ENCODE assay signal across 8 cellular contexts in genomic region chr11:123063396-123064267, GRCh38. TPM values are rescaled to one million over a fixed set of nuclear protein-coding genes. Genes with fewer than 3 reads are reported as not detected.
DNase-seq lines count a peak whose midpoint lies in the region; ATAC-seq and TF ChIP-seq lines count a peak whose summit lies in the region.

No MANE protein-coding gene starts in this region.

- TF ChIP-seq CTCF in fibroblast of the aortic adventitia (IDR thresholded peaks at IDR 0.05; ENCODE audit: insufficient read depth, low read length) (no peak), neural crest cell (conservative IDR thresholded peaks at IDR 0.05) (no peak)

- peaks cover 36% of the 10 kb centered on the region for H3K4me1 Mint-ChIP-seq in activated T-cell treated with anti-CD3 and anti-CD28 coated beads, Interleukin-2, amount 50 U/mL, for 4 hours (ENCODE audit: low read depth)
- peaks cover 60% of the 10 kb centered on the region for H3K4me1 Mint-ChIP-seq in neural crest cell

- H3K9me3 Mint-ChIP-seq in activated T-cell treated with anti-CD3 and anti-CD28 coated beads, Interleukin-2, amount 50 U/mL, for 4 hours, result no peaks in the 10 kb centered on the region
- H3K9me3 Mint-ChIP-seq in neural crest cell, result no peaks in the 10 kb centered on the region

- H3K27ac Mint-ChIP-seq in neural crest cell (ENCODE audit: unreplicated experiment), result peak overlapping the region; percentile 98

- peak overlapping the region; percentile 81 for H3K4me3 ChIP-seq in fibroblast of the aortic adventitia (ENCODE audit: low read depth, low read length)

- peak overlapping the region; percentile 99 for H3K4me3 Mint-ChIP-seq in activated T-cell treated with anti-CD3 and anti-CD28 coated beads, Interleukin-2, amount 50 U/mL, for 4 hours
- peak overlapping the region; percentile 100 for H3K4me3 Mint-ChIP-seq in neural crest cell

- H3K27me3 Mint-ChIP-seq in activated T-cell treated with anti-CD3 and anti-CD28 coated beads, Interleukin-2, amount 50 U/mL, for 4 hours (ENCODE audit: low read depth), result no peaks in the 10 kb centered on the region
- peaks cover 5% of the 10 kb centered on the region for H3K27me3 Mint-ChIP-seq in neural crest cell (ENCODE audit: low read depth)

- DNase-seq in SIG-M5 treated with dmso at 0.1 percent for 504 hours (lab: John Stamatoyannopoulos, UW; ENCODE audit: unreplicated experiment), result peak; percentile 58
- no peak for DNase-seq in SIG-M5 (lab: John Stamatoyannopoulos, UW)
- peak; percentile 52 for DNase-seq in NCI-H2227 (lab: John Stamatoyannopoulos, UW; ENCODE audit: unreplicated experiment)
- peak; percentile 18 for DNase-seq in activated T-cell treated with anti-CD3 and anti-CD28 coated beads, Interleukin-2, amount 50 U/mL, for 4 hours
- DNase-seq in fibroblast of the aortic adventitia (ENCODE audit: low read depth), result peak; percentile 76
- no peak for DNase-seq in neural crest cell (ENCODE audit: low read depth, low spot score)
- DNase-seq in amniotic stem cell (lab: John Stamatoyannopoulos, UW), result no peak

- H3K36me3 Mint-ChIP-seq in activated T-cell treated with anti-CD3 and anti-CD28 coated beads, Interleukin-2, amount 50 U/mL, for 4 hours (ENCODE audit: insufficient read depth), result peaks cover 42% of the 10 kb centered on the region
- peaks cover 36% of the 10 kb centered on the region for H3K36me3 Mint-ChIP-seq in neural crest cell (ENCODE audit: low read depth)

- ATAC-seq in activated T-cell treated with anti-CD3 and anti-CD28 coated beads, Interleukin-2, amount 50 U/mL, for 4 hours, result peak; percentile 3 to 4
- no peak for ATAC-seq in HG02840 (IDR thresholded peaks at IDR 0.05; ENCODE audit: low FRiP score, unreplicated experiment)

RNA-seq across cellular contexts. Expression of gene HSPA8, which starts 1.7 kb away (rescaled TPM):
- 1,000 to 10,000 TPM; 3,255 to 3,669 (median 3,417) TPM for total RNA-seq in activated T-cell treated with anti-CD3 and anti-CD28 coated beads, Interleukin-2, amount 50 U/mL, for 4 hours
- total RNA-seq in fibroblast of the aortic adventitia (ENCODE audit: low replicate concordance) (1,138 and 2,934 TPM in 2 replicates), neural crest cell (1,559 and 1,580 TPM in 2 replicates)

Comparison
In these comparisons a context has a peak if more than half of its experiments do, and no peak if none do; other contexts are left out.
1. DNase-seq: peak in SIG-M5 treated with dmso at 0.1 percent for 504 hours (single experiment), NCI-H2227 (single experiment), activated T-cell treated with anti-CD3 and anti-CD28 coated beads, Interleukin-2, amount 50 U/mL, for 4 hours (single experiment) and fibroblast of the aortic adventitia (single experiment); none in SIG-M5 (single experiment), neural crest cell (single experiment) and amniotic stem cell (single experiment).